21 cellular contexts compared by ENCODE assay signal in genomic region chrX:41035582-41035981, GRCh38. TPM values are rescaled to one million over a fixed set of nuclear protein-coding genes. Genes with fewer than 3 reads are reported as not detected.
A peak's percentile ranks its signal among the peaks of the same experiment; 100 is the strongest.
DNase-seq lines count a peak whose midpoint lies in the region; ATAC-seq and TF ChIP-seq lines count a peak whose summit lies in the region.
"Had no signal": no experiment of that assay in that cellular context is flagged by ENCODE, and none has a peak within 500 bp of the region (broad histone marks: within the 10 kb centered on the region; RNA-seq: fewer than 3 reads in every experiment).

No MANE protein-coding gene starts in this region.

- 64% methylated on average over 1 of the region's 1 CpG for WGBS in hepatocyte (ENCODE audit: low lambda C conversion rate, missing lambda C conversion rate)
- WGBS in transverse colon (ENCODE audit: low coverage in 1 of 2), 2 donors, result 59% methylated on average over 1 of the region's 1 CpG; no CpG with 5 or more reads in 1 of the 2 donors

- H3K9me3 ChIP-seq in hepatocyte (ENCODE audit: low read depth) (no peaks in the 10 kb centered on the region), mucosa of rectum (ENCODE audit: control insufficient read depth in 2 of 2, low read length in 2 of 2) (no peaks in the 10 kb centered on the region), transverse colon (no peaks in the 10 kb centered on the region)
- H3K9me3 ChIP-seq: BE2C had no signal

- intact Hi-C loops in transverse colon (cut with DNase I; ENCODE audit: low total_unique reads), result no loop called here

- H3K27me3 ChIP-seq in hepatocyte, result no peaks in the 10 kb centered on the region
- H3K27me3 ChIP-seq in mucosa of rectum (ENCODE audit: control insufficient read depth in 2 of 2, insufficient read depth in 2 of 2, low read length in 2 of 2), result peaks cover 0 to 2% of the 10 kb centered on the region in 2 donors
- no peaks in the 10 kb centered on the region for H3K27me3 ChIP-seq in transverse colon
- H3K27me3 ChIP-seq: BE2C had no signal

- H3K4me3 ChIP-seq in hepatocyte (no peak overlapping the region), mucosa of rectum (ENCODE audit: low read length in 2 of 2) (no peak overlapping the region), transverse colon (no peak overlapping the region)
- H3K4me3 ChIP-seq: GM23248, HAP-1, K562 had no signal

- DNase-seq in HT-29 (ENCODE audit: low spot score) (peak; percentile 48), hepatocyte (ENCODE audit: low spot score) (no peak), transverse colon (no peak), NCI-H2171 (lab: John Stamatoyannopoulos, UW) (no peak)
- no peak for DNase-seq in activated CD4-positive, CD25-positive, alpha-beta regulatory T cell treated with anti-CD3 and anti-CD28 coated beads, Interleukin-2, amount 50 U/mL, for 72 hours
- DNase-seq in activated effector memory CD4-positive, alpha-beta T cell treated with anti-CD3 and anti-CD28 coated beads, Interleukin-2, amount 50 U/mL, for 16 hours, result no peak
- DNase-seq: ACHN; BE2C; C1 segment of cervical spinal cord; CD4-positive, CD25-positive, alpha-beta regulatory T cell; CD8-positive, alpha-beta memory T cell; COR-L47; DMS79; GDM1; GM23248; IMR-90 had no signal

- no peaks in the 10 kb centered on the region for H3K79me2 ChIP-seq in hepatocyte

- no peak overlapping the region for H3K4me2 ChIP-seq in hepatocyte

- ATAC-seq in HG03196 (IDR thresholded peaks at IDR 0.05; ENCODE audit: unreplicated experiment), result no peak
- ATAC-seq: K562 had no signal

- TF ChIP-seq CTCF in hepatocyte (IDR thresholded peaks at IDR 0.05; ENCODE audit: poor library complexity) (no peak), transverse colon (IDR thresholded peaks at IDR 0.05) (no peak)

- H3K4me1 ChIP-seq in hepatocyte (ENCODE audit: insufficient read depth) (no peaks in the 10 kb centered on the region), mucosa of rectum (ENCODE audit: control insufficient read depth in 2 of 2, insufficient read depth in 2 of 2, low read length in 2 of 2) (no peaks in the 10 kb centered on the region), transverse colon (peaks cover 0 to 12% (median 0%) of the 10 kb centered on the region in 4 donors)
- H3K4me1 ChIP-seq: BE2C, HAP-1 had no signal

- no peak overlapping the region for H2AFZ ChIP-seq in hepatocyte
- H2AFZ ChIP-seq: GM23248 had no signal

- H3K27ac ChIP-seq in hepatocyte (peak overlapping the region; percentile 11), mucosa of rectum (ENCODE audit: low read depth in 2 of 2, low read length in 2 of 2) (peak overlapping the region; percentile 3 to 57), transverse colon (peak overlapping the region; percentile 24 to 73 (median 66))
- H3K27ac ChIP-seq: GM23248, HL-60 had no signal

- no peak overlapping the region for H3K9ac ChIP-seq in mucosa of rectum (ENCODE audit: low read depth in 1 of 2, low read length in 2 of 2)
- H3K9ac ChIP-seq: GM23248 had no signal

- H3K36me3 ChIP-seq in hepatocyte (replicated peaks; ENCODE audit: insufficient read depth, low read depth) (no peaks in the 10 kb centered on the region), mucosa of rectum (ENCODE audit: control insufficient read depth in 2 of 2, insufficient read depth in 2 of 2, low read length in 2 of 2) (no peaks in the 10 kb centered on the region), transverse colon (no peaks in the 10 kb centered on the region)
- H3K36me3 ChIP-seq: BE2C, HAP-1 had no signal

- no peaks in the 10 kb centered on the region for H4K20me1 ChIP-seq in hepatocyte (ENCODE audit: insufficient read depth, poor library complexity, severe bottlenecking)

- TF ChIP-seq POLR2A in transverse colon (IDR thresholded peaks at IDR 0.05), result no peak

- H3K9me2 ChIP-seq in hepatocyte (replicated peaks; ENCODE audit: insufficient read depth), result no peaks in the 10 kb centered on the region

- in situ Hi-C loops in transverse colon (cut with MboI; ENCODE audit: low pct_ligation_motif_present in 1 of 4, low pct_unique_long_range_greater_than_20kb in 1 of 4, low sequenced_read_pairs in 3 of 4), result no loop called here

- TF ChIP-seq EP300 in transverse colon (IDR thresholded peaks at IDR 0.05; ENCODE audit: low read depth), result no peak

RNA-seq across cellular contexts. Expression of gene USP9X, which starts 49.7 kb away (rescaled TPM):
- 23.3 and 27.4 TPM in 2 replicates for total RNA-seq in HT-29 (2014; rRNA removed; shearing (Covaris generic))
- 93.9 and 114 TPM in 2 replicates for total RNA-seq in hepatocyte
- polyA plus RNA-seq in hepatocyte, result 23.8 and 26.6 TPM in 2 replicates
- 100 to 1,000 TPM in 2 of 4 donors, 10 to 100 TPM in 2; 54.9 to 154 (median 98.0) TPM for total RNA-seq in transverse colon

Comparison
In these comparisons a context has a peak if more than half of its experiments do, and no peak if none do; other contexts are left out.
1. H3K27ac ChIP-seq: peak in every context shown above with its lines; median percentile 66 in transverse colon; 30 in mucosa of rectum; 11 in hepatocyte.